8 cellular contexts compared by ENCODE assay signal in genomic region chr11:27473017-27473406, GRCh38. TPM values are rescaled to one million over a fixed set of nuclear protein-coding genes. Genes with fewer than 3 reads are reported as not detected.
DNase-seq lines count a peak whose midpoint lies in the region; ATAC-seq and TF ChIP-seq lines count a peak whose summit lies in the region.

No MANE protein-coding gene starts in this region.

- H3K4me2 ChIP-seq in IMR-90 (ENCODE audit: low read depth, low read length): peak overlapping the region; percentile 69

- no peak overlapping the region for H3K23ac ChIP-seq in IMR-90 (ENCODE audit: low read depth, low read length)

- H2BK5ac ChIP-seq in IMR-90 (ENCODE audit: low read depth, low read length, poor library complexity, severe bottlenecking): no peak overlapping the region

- BruUV-seq in A673 (replicated peaks; lab: Mats Ljungman, UMichigan): no TSS peak
- BruUV-seq in IMR-90 (replicated peaks; lab: Mats Ljungman, UMichigan): no TSS peak

- no peak overlapping the region for H2AK5ac ChIP-seq in IMR-90 (ENCODE audit: low read depth, low read length)

- H3K9me3 ChIP-seq in A673 (ENCODE audit: low read depth, low read length, poor library complexity, severe bottlenecking): no peaks in the 10 kb centered on the region
- no peaks in the 10 kb centered on the region for H3K9me3 ChIP-seq in IMR-90 (ENCODE audit: control insufficient read depth, insufficient read depth, low read length)
- no peaks in the 10 kb centered on the region for H3K9me3 ChIP-seq in ectodermal cell (ENCODE audit: control insufficient read depth, low read length)
- H3K9me3 ChIP-seq in muscle layer of duodenum (ENCODE audit: control insufficient read depth in 1 of 2, low read length in 2 of 2): no peaks in the 10 kb centered on the region

- H3K27ac ChIP-seq in A673 (ENCODE audit: low read depth, low read length, poor library complexity, severe bottlenecking) (no peak overlapping the region), IMR-90 (ENCODE audit: insufficient read depth, low read length) (no peak overlapping the region), ectodermal cell (ENCODE audit: insufficient read depth, low read depth, low read length, poor library complexity, severe bottlenecking) (no peak overlapping the region), muscle layer of duodenum (ENCODE audit: low read length) (no peak overlapping the region)

- H2BK20ac ChIP-seq in IMR-90 (ENCODE audit: low read depth, low read length): no peak overlapping the region

- no peak overlapping the region for H3K9ac ChIP-seq in IMR-90 (ENCODE audit: low read depth, low read length)

- POLR2A ChIA-PET in A673 (lab: Charles Lee; ENCODE audit: low non-redundant PET) (interaction anchor here (0.5 to 1.0 kb wide), 7 partner anchors 29 to 817 kb away, joined by 3 to 19 read pairs (median 4); no protein-coding TSS in a partner anchor), IMR-90 (lab: Charles Lee; ENCODE audit: unreplicated experiment) (interaction anchor here (0.5 kb wide), 1 partner anchor 499 kb away, joined by 3 read pairs; no protein-coding TSS in a partner anchor)

- H3K18ac ChIP-seq in IMR-90 (ENCODE audit: low read depth, low read length): no peak overlapping the region

- H3K56ac ChIP-seq in IMR-90 (ENCODE audit: extremely low read depth, insufficient read depth, low read length): no peak overlapping the region

- H3K36me3 ChIP-seq in A673 (ENCODE audit: insufficient read depth, low read length, poor library complexity, severe bottlenecking) (no peaks in the 10 kb centered on the region), IMR-90 (ENCODE audit: control insufficient read depth, insufficient read depth, low read length) (no peaks in the 10 kb centered on the region), ectodermal cell (ENCODE audit: control insufficient read depth, insufficient read depth, low read length) (no peaks in the 10 kb centered on the region), muscle layer of duodenum (ENCODE audit: control insufficient read depth in 1 of 2, insufficient read depth in 2 of 2, low read length in 2 of 2) (no peaks in the 10 kb centered on the region)

- H2AK9ac ChIP-seq in IMR-90 (replicated peaks; ENCODE audit: low read depth, low read length, poor library complexity): no peak overlapping the region

- no peak overlapping the region for H2BK120ac ChIP-seq in IMR-90 (ENCODE audit: low read depth, low read length)

- H3K14ac ChIP-seq in IMR-90 (replicated peaks; ENCODE audit: low read depth, low read length): no peak overlapping the region

- no peaks in the 10 kb centered on the region for H4K20me1 ChIP-seq in IMR-90 (ENCODE audit: insufficient read depth, low read length)

- in situ Hi-C loops in IMR-90 (cut with MboI; ENCODE audit: low sequenced_read_pairs): no loop called here

- TF ChIP-seq CTCF in A673 (conservative IDR thresholded peaks at IDR 0.05; ENCODE audit: low read depth, low read length): no peak
- no peak for TF ChIP-seq CTCF in IMR-90 (conservative IDR thresholded peaks at IDR 0.05; ENCODE audit: low read depth, low read length)
- TF ChIP-seq CTCF in GM20000 (IDR thresholded peaks at IDR 0.05; ENCODE audit: extremely low read depth, missing control alignments): no peak

- intact Hi-C loops in A673 (cut with micrococcal nuclease; ENCODE audit: unreplicated experiment) (no loop called here), IMR-90 (cut with micrococcal nuclease) (loop anchor here (5.0 kb wide), 3 partner anchors 76 to 176 kb away; partner anchors contain the start of gene CCDC34)

- H3K4ac ChIP-seq in IMR-90 (ENCODE audit: low read depth, low read length): no peak overlapping the region

- CTCF ChIA-PET in A673 (lab: Charles Lee): interaction anchor here (0.6 to 1.6 kb wide), 10 partner anchors 12 to 852 kb away, joined by 3 to 17 read pairs (median 5); no protein-coding TSS in a partner anchor
- CTCF ChIA-PET in IMR-90 (lab: Yijun Ruan, JAX): interaction anchor here (1.0 kb wide), 2 partner anchors 13 to 24 kb away, joined by 3 to 4 read pairs; no protein-coding TSS in a partner anchor

- no peak overlapping the region for H4K91ac ChIP-seq in IMR-90 (ENCODE audit: insufficient read depth, low read depth, low read length)

- H3K4me1 ChIP-seq in A673 (ENCODE audit: insufficient read depth, low read length, poor library complexity, severe bottlenecking) (peaks cover 30% of the 10 kb centered on the region), IMR-90 (ENCODE audit: control insufficient read depth, insufficient read depth, low read length) (peaks cover 7% of the 10 kb centered on the region), ectodermal cell (ENCODE audit: control insufficient read depth, insufficient read depth, low read length) (peaks cover 10% of the 10 kb centered on the region), muscle layer of duodenum (ENCODE audit: control insufficient read depth in 1 of 2, insufficient read depth in 2 of 2, low read length in 2 of 2) (peaks cover 7 to 24% of the 10 kb centered on the region in 2 donors)

- dilution Hi-C loops in IMR-90 (cut with HindIII; ENCODE audit: low sequenced_read_pairs, unreplicated experiment): no loop called here

- H2AFZ ChIP-seq in IMR-90 (replicated peaks; ENCODE audit: low read length, poor library complexity): no peak overlapping the region

- ATAC-seq in IMR-90 (ENCODE audit: low read depth) (no peak), HG02981 (IDR thresholded peaks at IDR 0.05; ENCODE audit: unreplicated experiment) (no peak)
- no peak for ATAC-seq in activated CD4-positive, CD25-positive, alpha-beta regulatory T cell treated with anti-CD3 and anti-CD28 coated beads, Interleukin-2, amount 50 U/mL, for 24 hours

- H3K27me3 ChIP-seq in A673 (replicated peaks; ENCODE audit: insufficient read depth, low read depth, low read length, poor library complexity): no peaks in the 10 kb centered on the region
- no peaks in the 10 kb centered on the region for H3K27me3 ChIP-seq in IMR-90 (ENCODE audit: control insufficient read depth, insufficient read depth, low read length)
- no peaks in the 10 kb centered on the region for H3K27me3 ChIP-seq in ectodermal cell (ENCODE audit: control insufficient read depth, insufficient read depth, low read length, poor library complexity, severe bottlenecking)
- no peaks in the 10 kb centered on the region for H3K27me3 ChIP-seq in muscle layer of duodenum (ENCODE audit: low read depth, low read length)

- no peak overlapping the region for H2BK15ac ChIP-seq in IMR-90 (ENCODE audit: low read depth, low read length)

- H4K8ac ChIP-seq in IMR-90 (ENCODE audit: low read depth in 2 of 2, low read length in 2 of 2): no peak overlapping the region

- no peak for DNase-seq in A673 (ENCODE audit: low spot score)
- no peak for DNase-seq in IMR-90
- no peak for DNase-seq in CD1c-positive myeloid dendritic cell (ENCODE audit: extremely low spot score)
- no peak for DNase-seq in GM20000 (ENCODE audit: low spot score)

- no peak for TF ChIP-seq RAD21 in IMR-90 (IDR thresholded peaks at IDR 0.05; ENCODE audit: low read length)

- peaks cover 18 to 20% of the 10 kb centered on the region in 2 experiments; a peak in 3 of 4 replicates for H3K79me1 ChIP-seq in IMR-90 (ENCODE audit: low read depth in 1 of 2, low read length in 2 of 2)

- no CpG with 5 or more reads among the region's 9 CpGs for WGBS in IMR-90 (ENCODE audit: extremely low coverage in 2 of 2, insufficient read length in 1 of 2), 2 experiments
- WGBS in ectodermal cell, 2 experiments: 30 to 45% methylated on average over 6 to 8 of the region's 9 CpGs

- H3K9me1 ChIP-seq in IMR-90 (ENCODE audit: insufficient read depth, low read length): no peaks in the 10 kb centered on the region

- peak overlapping the region; percentile 72 for H3K4me3 ChIP-seq in A673 (ENCODE audit: low read depth, low read length, poor library complexity, severe bottlenecking)
- H3K4me3 ChIP-seq in IMR-90 (ENCODE audit: insufficient read depth, low read depth, low read length): peak overlapping the region; percentile 22; the same call in 1 of the 2 replicates
- H3K4me3 ChIP-seq in ectodermal cell (ENCODE audit: insufficient read depth, low read depth, low read length): peak overlapping the region; percentile 88
- H3K4me3 ChIP-seq in muscle layer of duodenum (ENCODE audit: low read depth in 1 of 2, low read length in 2 of 2): peak overlapping the region; percentile 67 to 96

- H4K5ac ChIP-seq in IMR-90 (ENCODE audit: low read depth, low read length): no peak overlapping the region

- TF ChIP-seq POLR2A in IMR-90 (IDR thresholded peaks at IDR 0.05; ENCODE audit: low read depth, low read length): no peak

TF ChIP-seq in IMR-90, 13 proteins besides CTCF, POLR2A, EP300 and RAD21 (continues in another document):
- no peak for TF ChIP-seq BHLHE40 (IDR thresholded peaks at IDR 0.05; ENCODE audit: low read depth, low read length)
- no peak for TF ChIP-seq RCOR1 (IDR thresholded peaks at IDR 0.05; ENCODE audit: insufficient replicate concordance, low read length)
- no peak for TF ChIP-seq CHD1 (IDR thresholded peaks at IDR 0.05; ENCODE audit: low read depth, low read length)
- no peak for TF ChIP-seq FOS (IDR thresholded peaks at IDR 0.05; ENCODE audit: low read depth, low read length)
- TF ChIP-seq RFX5 (IDR thresholded peaks at IDR 0.05; ENCODE audit: low read depth, low read length): no peak
- no peak for TF ChIP-seq MAFK (IDR thresholded peaks at IDR 0.05; ENCODE audit: low read depth, low read length)
- no peak for TF ChIP-seq CEBPB (IDR thresholded peaks at IDR 0.05; ENCODE audit: low read depth, low read length)

RNA-seq across cellular contexts. Expression of gene LGR4, which starts 0.4 kb away (rescaled TPM):
- total RNA-seq in A673 (2021) (24.7 and 27.9 TPM in 2 replicates), IMR-90 (2012; rRNA removed) (6.8 and 8.1 TPM in 2 replicates)
- polyA plus RNA-seq in IMR-90 (2012; rRNA removed): 2.2 and 2.9 TPM in 2 replicates
- 0.85 and 0.88 TPM in 2 replicates for polyA plus RNA-seq in IMR-90 (2012; cell fraction: cytosol; rRNA removed)
- polyA plus RNA-seq in IMR-90 (2012; cell fraction: nucleus; rRNA removed; ENCODE audit: low replicate concordance): 2.3 and 9.8 TPM in 2 replicates
- polyA plus RNA-seq in ectodermal cell (2013, experiment 1 of 4): 93.0 TPM
- polyA plus RNA-seq in ectodermal cell (2013, experiment 2 of 4): 110 TPM
- 108 TPM for polyA plus RNA-seq in ectodermal cell (2013, experiment 3 of 4)
- 116 TPM for polyA plus RNA-seq in ectodermal cell (2013, experiment 4 of 4)

RNA-seq across cellular contexts. Expression of gene LIN7C, which starts 33.6 kb away (rescaled TPM):
- total RNA-seq in A673 (2021) (114 and 131 TPM in 2 replicates), IMR-90 (2012; rRNA removed) (25.5 and 58.3 TPM in 2 replicates)
- 7.4 and 12.2 TPM in 2 replicates for polyA plus RNA-seq in IMR-90 (2012; rRNA removed)
- 2.7 and 4.2 TPM in 2 replicates for polyA plus RNA-seq in IMR-90 (2012; cell fraction: cytosol; rRNA removed)
- polyA plus RNA-seq in IMR-90 (2012; cell fraction: nucleus; rRNA removed; ENCODE audit: low replicate concordance): 2.0 and 6.9 TPM in 2 replicates
- 31.3 TPM for polyA plus RNA-seq in ectodermal cell (2013, experiment 1 of 4)
- polyA plus RNA-seq in ectodermal cell (2013, experiment 2 of 4): 26.6 TPM
- polyA plus RNA-seq in ectodermal cell (2013, experiment 3 of 4): 17.0 TPM
- 16.7 TPM for polyA plus RNA-seq in ectodermal cell (2013, experiment 4 of 4)

Comparison
In these comparisons a context has a peak if more than half of its experiments do, and no peak if none do; other contexts are left out.
1. H3K4me3 ChIP-seq: peak in every context shown above with its lines; median percentile 88 in ectodermal cell; 82 in muscle layer of duodenum; 72 in A673; 22 in IMR-90.